In genomic region chr16:62067981-62068380, GRCh38 we compare ENCODE assay signal across 31 cellular contexts. TPM values are rescaled to one million over a fixed set of nuclear protein-coding genes. Genes with fewer than 3 reads are reported as not detected.
"Had no signal": no experiment of that assay in that cellular context is flagged by ENCODE, and none has a peak within 500 bp of the region (broad histone marks: within the 10 kb centered on the region; RNA-seq: fewer than 3 reads in every experiment).

No MANE protein-coding gene starts in this region.

- H3K9me3 ChIP-seq: MG63 had no signal

- DNase-seq: Karpas-422, MG63, MV-4-11, NCI-H1048, NCI-H1092, NCI-H1092 treated with DMSO at 0.1 percent for 48 hours, NCI-H1105, NCI-H1105 treated with DMSO at 0.1 percent for 48 hours, NCI-H1417 treated with DMSO at 0.1 percent for 48 hours, NCI-H1436, NCI-H1436 treated with DMSO at 0.1 percent for 48 hours, NCI-H146, NCI-H1694, NCI-H1694 treated with DMSO at 0.1 percent for 48 hours, NCI-H187, NCI-H187 treated with DMSO at 0.1 percent for 48 hours, NCI-H1930, NCI-H2029, NCI-H2029 treated with DMSO at 0.1 percent for 48 hours, NCI-H2081, NCI-H2081 treated with DMSO at 0.1 percent for 48 hours, NCI-H2107, NCI-H2227 treated with DMSO at 0.1 percent for 48 hours, NCI-H226, NCI-H345, NCI-H446, NCI-H446 treated with DMSO at 0.1 percent for 48 hours, NCI-H510A, NCI-H510A treated with DMSO at 0.1 percent for 48 hours, NCI-H524 treated with DMSO at 0.1 percent for 48 hours had no signal

- H3K4me3 ChIP-seq: MG63 had no signal

- H3K36me3 ChIP-seq: MG63 had no signal

- H3K27me3 ChIP-seq: MG63 had no signal

RNA-seq across cellular contexts. Expression of gene CDH8, which starts 31.7 kb away (rescaled TPM):
- total RNA-seq: NCI-H460 had no signal
